In the genomic region with DNA sequence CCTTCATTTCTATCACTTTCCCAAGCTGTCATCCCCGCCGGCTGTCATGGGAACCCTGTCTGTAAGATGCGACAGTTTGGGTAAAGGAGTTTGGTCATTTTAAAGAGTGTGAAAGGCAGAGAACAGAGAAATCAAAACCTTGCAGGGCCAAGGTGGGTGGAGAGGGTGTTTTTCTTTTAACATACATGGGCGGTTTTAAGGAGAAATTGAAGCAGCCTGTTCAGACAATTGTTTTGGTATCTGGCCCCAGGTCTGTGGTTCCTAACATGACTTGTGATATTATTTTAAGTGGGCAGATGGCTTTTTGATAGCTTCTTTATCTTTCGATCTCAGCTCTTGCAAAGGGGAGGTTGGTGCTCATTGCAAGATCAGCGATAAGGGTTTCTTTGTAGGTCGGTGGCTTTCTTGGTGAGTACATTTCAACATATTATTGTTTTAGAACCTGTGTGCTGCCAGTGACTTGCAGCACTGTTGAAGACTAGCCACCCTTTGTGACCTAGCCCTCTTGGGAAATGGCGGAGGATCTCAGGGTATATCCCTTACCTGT, we compare ENCODE assay signal across 17 cellular contexts. TPM values are rescaled to one million over a fixed set of nuclear protein-coding genes. Genes with fewer than 3 reads are reported as not detected.
DNase-seq lines count a peak whose midpoint lies in the region; ATAC-seq and TF ChIP-seq lines count a peak whose summit lies in the region.
"Had no signal": no experiment of that assay in that cellular context is flagged by ENCODE, and none has a peak within 500 bp of the region (broad histone marks: within the 10 kb centered on the region; RNA-seq: fewer than 3 reads in every experiment).

No MANE protein-coding gene starts in this region.

- peaks cover 12% of the 10 kb centered on the region for H3K36me3 Mint-ChIP-seq in T-cell
- H3K36me3 Mint-ChIP-seq in activated naive CD4-positive, alpha-beta T cell treated with anti-CD3 and anti-CD28 coated beads, Interleukin-2, amount 10 ng/mL, durations not matched to agents 7 days and 5 days: peaks cover 28% of the 10 kb centered on the region
- H3K36me3 Mint-ChIP-seq in naive thymus-derived CD8-positive, alpha-beta T cell: peaks cover 0 to 1% (median 0%) of the 10 kb centered on the region in 3 donors

- no peaks in the 10 kb centered on the region for H3K9me3 Mint-ChIP-seq in T-cell
- no peaks in the 10 kb centered on the region for H3K9me3 Mint-ChIP-seq in activated naive CD4-positive, alpha-beta T cell treated with anti-CD3 and anti-CD28 coated beads, Interleukin-2, amount 10 ng/mL, durations not matched to agents 7 days and 5 days
- peaks cover 0 to 2% (median 0%) of the 10 kb centered on the region in 9 donors for H3K9me3 Mint-ChIP-seq in naive thymus-derived CD8-positive, alpha-beta T cell

- TF ChIP-seq CTCF in left lung (IDR thresholded peaks at IDR 0.05): no peak

- no peaks in the 10 kb centered on the region for H3K36me3 ChIP-seq in left lung

- CTCF ChIA-PET in T-cell (lab: Charles Lee): no interaction called here
- CTCF ChIA-PET in activated naive CD4-positive, alpha-beta T cell treated with anti-CD3 and anti-CD28 coated beads, Interleukin-2, amount 10 ng/mL, durations not matched to agents 7 days and 5 days (lab: Charles Lee): interaction anchor here (1.5 to 2.7 kb wide), 3 partner anchors 9 to 81 kb away, joined by 4 to 6 read pairs (median 6); no protein-coding TSS in a partner anchor

- no peaks in the 10 kb centered on the region for H3K9me3 ChIP-seq in left lung

- ATAC-seq in T-cell (replicated peaks in 1 of 4) (peak in 3 of 4 experiments; percentile 9 to 11 (median 9)), left lung (no peak), GM21717 (IDR thresholded peaks at IDR 0.05; ENCODE audit: unreplicated experiment) (no peak), Right ventricle myocardium superior (ENCODE audit: poor library complexity) (no peak)
- ATAC-seq in naive thymus-derived CD8-positive, alpha-beta T cell: peak; percentile 3 to 9
- ATAC-seq: HepG2, left ventricle myocardium superior had no signal

- H3K4me1 Mint-ChIP-seq in T-cell: peaks cover 74 to 82% (median 82%) of the 10 kb centered on the region in 3 donors
- peaks cover 78% of the 10 kb centered on the region for H3K4me1 Mint-ChIP-seq in activated naive CD4-positive, alpha-beta T cell treated with anti-CD3 and anti-CD28 coated beads, Interleukin-2, amount 10 ng/mL, durations not matched to agents 7 days and 5 days
- peaks cover 30 to 82% (median 73%) of the 10 kb centered on the region in 4 donors for H3K4me1 Mint-ChIP-seq in naive thymus-derived CD8-positive, alpha-beta T cell

- H3K27me3 ChIP-seq in left lung: no peaks in the 10 kb centered on the region

- DNase-seq in CD1c-positive myeloid dendritic cell (ENCODE audit: extremely low spot score): peak; percentile 18
- DNase-seq in T-cell: peak in 24 of 34 experiments; percentile 3 to 57 (median 20)
- peak; percentile 59 for DNase-seq in activated naive CD4-positive, alpha-beta T cell treated with anti-CD3 and anti-CD28 coated beads, Interleukin-2, amount 10 ng/mL, durations not matched to agents 7 days and 5 days
- peak in 8 of 10 donors; percentile 30 to 78 (median 51) for DNase-seq in naive thymus-derived CD8-positive, alpha-beta T cell
- no peak for DNase-seq in left lung
- DNase-seq in hepatic stellate cell (ENCODE audit: low spot score): no peak
- DNase-seq in Right ventricle myocardium superior: no peak
- DNase-seq: amniotic stem cell, foreskin melanocyte, left ventricle myocardium superior, NCI-H146, NCI-H526 treated with DMSO at 0.1 percent for 48 hours, occipital lobe, RPMI8226 had no signal

- H3K4me3 ChIP-seq in left lung: no peak overlapping the region

- no peaks in the 10 kb centered on the region for H3K27me3 Mint-ChIP-seq in T-cell
- H3K27me3 Mint-ChIP-seq in activated naive CD4-positive, alpha-beta T cell treated with anti-CD3 and anti-CD28 coated beads, Interleukin-2, amount 10 ng/mL, durations not matched to agents 7 days and 5 days: no peaks in the 10 kb centered on the region
- H3K27me3 Mint-ChIP-seq in naive thymus-derived CD8-positive, alpha-beta T cell: no peaks in the 10 kb centered on the region

- intact Hi-C loops in left lung (cut with DNase I) (no loop called here), Right ventricle myocardium superior (cut with DNase I) (no loop called here)

- POLR2A ChIA-PET in T-cell (lab: Charles Lee): interaction anchor here in 1 of 2 donors (0.6 kb wide), 1 partner anchor 37 kb away, joined by 3 read pairs; no protein-coding TSS in a partner anchor
- POLR2A ChIA-PET in naive thymus-derived CD8-positive, alpha-beta T cell (lab: Charles Lee): interaction anchor here (0.7 to 2.7 kb wide), 10 partner anchors 9 to 231 kb away, joined by 3 to 22 read pairs (median 4); a partner anchor contains a TSS

- peak overlapping the region; percentile 88 to 96 for H3K27ac Mint-ChIP-seq in T-cell
- H3K27ac Mint-ChIP-seq in activated naive CD4-positive, alpha-beta T cell treated with anti-CD3 and anti-CD28 coated beads, Interleukin-2, amount 10 ng/mL, durations not matched to agents 7 days and 5 days: peak overlapping the region; percentile 95
- H3K27ac Mint-ChIP-seq in naive thymus-derived CD8-positive, alpha-beta T cell: peak overlapping the region; percentile 4 to 92 (median 88)

- peak overlapping the region; percentile 70 to 80 (median 78) for H3K4me3 Mint-ChIP-seq in T-cell
- H3K4me3 Mint-ChIP-seq in activated naive CD4-positive, alpha-beta T cell treated with anti-CD3 and anti-CD28 coated beads, Interleukin-2, amount 10 ng/mL, durations not matched to agents 7 days and 5 days: peak overlapping the region; percentile 78
- peak overlapping the region; percentile 71 to 91 (median 78) for H3K4me3 Mint-ChIP-seq in naive thymus-derived CD8-positive, alpha-beta T cell

- peaks cover 7 to 29% of the 10 kb centered on the region in 2 donors for H3K4me1 ChIP-seq in left lung

- no peak overlapping the region for H3K27ac ChIP-seq in left lung

RNA-seq across cellular contexts. Expression of a gene that starts 3.7 kb away (rescaled TPM):
- total RNA-seq in T-cell: 10 to 100 TPM; 11.7 to 20.8 (median 17.5) TPM
- 10 to 100 TPM; 14.8 to 21.8 TPM for total RNA-seq in naive thymus-derived CD8-positive, alpha-beta T cell
- polyA plus RNA-seq in naive thymus-derived CD8-positive, alpha-beta T cell: 1 to 10 TPM; 6.7 to 9.7 (median 8.3) TPM
- 1 to 10 TPM; 4.5 to 5.0 TPM for total RNA-seq in left lung
- total RNA-seq in Right ventricle myocardium superior: 21.9 TPM

RNA-seq across cellular contexts. Expression of a gene that starts 8.7 kb away (rescaled TPM):
- total RNA-seq in T-cell (10 to 100 TPM in 4 of 5 donors, 1 to 10 TPM in 1; 9.0 to 30.1 (median 21.7) TPM), left lung (under 1 TPM; 0.29 to 0.45 TPM), Right ventricle myocardium superior (not detected)
- under 1 TPM; 0.18 to 0.41 TPM for total RNA-seq in naive thymus-derived CD8-positive, alpha-beta T cell
- polyA plus RNA-seq in naive thymus-derived CD8-positive, alpha-beta T cell: under 1 TPM in 2 of 3 donors, not detected in 1; 0.17 to 0.33 TPM
- total RNA-seq: dermis microvascular lymphatic vessel endothelial cell, HepG2, left ventricle myocardium superior had no signal

RNA-seq across cellular contexts. Expression of a gene that starts 30.2 kb away (rescaled TPM):
- under 1 TPM in 1 of 5 donors, not detected in 4; 0.66 TPM for total RNA-seq in T-cell
- 1 to 10 TPM in 1 of 2 experiments, not detected in 1; 1.0 TPM for total RNA-seq in naive thymus-derived CD8-positive, alpha-beta T cell
- polyA plus RNA-seq in naive thymus-derived CD8-positive, alpha-beta T cell: not detected
- total RNA-seq in left lung: not detected
- not detected for total RNA-seq in Right ventricle myocardium superior
- total RNA-seq: dermis microvascular lymphatic vessel endothelial cell, HepG2, left ventricle myocardium superior, occipital lobe had no signal
- polyA plus RNA-seq: HepG2 had no signal

RNA-seq across cellular contexts. Expression of a gene that starts 38.0 kb away (rescaled TPM):
- total RNA-seq in T-cell (10 to 100 TPM; 21.0 to 34.9 (median 33.1) TPM), left lung (10 to 100 TPM; 14.4 to 16.8 TPM), Right ventricle myocardium superior (10.8 TPM)
- total RNA-seq in naive thymus-derived CD8-positive, alpha-beta T cell: 10 to 100 TPM; 27.4 to 27.9 TPM
- polyA plus RNA-seq in naive thymus-derived CD8-positive, alpha-beta T cell: 10 to 100 TPM; 22.2 to 29.8 (median 25.2) TPM

RNA-seq across cellular contexts. Expression of a gene that starts 40.1 kb away (rescaled TPM):
- total RNA-seq in T-cell (1 to 10 TPM; 1.4 to 1.9 (median 1.6) TPM), left lung (under 1 TPM; 0.21 to 0.73 TPM), Right ventricle myocardium superior (0.11 TPM)
- 1 to 10 TPM; 3.6 to 3.8 TPM for total RNA-seq in naive thymus-derived CD8-positive, alpha-beta T cell
- under 1 TPM in 1 of 3 donors, not detected in 2; 0.02 TPM for polyA plus RNA-seq in naive thymus-derived CD8-positive, alpha-beta T cell
- total RNA-seq: HepG2, occipital lobe had no signal

Comparison
In these comparisons a context has a peak if more than half of its experiments do, and no peak if none do; other contexts are left out.
1. DNase-seq: peak in CD1c-positive myeloid dendritic cell (single experiment), T-cell (24 of 34), activated naive CD4-positive, alpha-beta T cell treated with anti-CD3 and anti-CD28 coated beads, Interleukin-2, amount 10 ng/mL, durations not matched to agents 7 days and 5 days (single experiment) and naive thymus-derived CD8-positive, alpha-beta T cell (8 of 10); none in left lung (0 of 2), hepatic stellate cell (single experiment) and Right ventricle myocardium superior (single experiment).
2. ATAC-seq: peak in T-cell (3 of 4) and naive thymus-derived CD8-positive, alpha-beta T cell (2 of 2); none in left lung (single experiment), GM21717 (single experiment) and Right ventricle myocardium superior (single experiment).
3. Peak in every context shown above with its lines, with median percentiles within 50 percentile points of each other: H3K27ac Mint-ChIP-seq and H3K4me3 Mint-ChIP-seq.